1 cellular context compared by ENCODE assay signal in genomic region chr2:226683196-226683595, GRCh38.
TF ChIP-seq lines count a peak whose summit lies in the region.

No MANE protein-coding gene starts in this region.

TF ChIP-seq in IMR-90, 13 proteins besides CTCF, POLR2A, EP300 and RAD21 (continued from another document):
- no peak for TF ChIP-seq ELK1 (IDR thresholded peaks at IDR 0.05; ENCODE audit: borderline replicate concordance, low read depth, low read length)
- no peak for TF ChIP-seq SMC3 (IDR thresholded peaks at IDR 0.05; ENCODE audit: low read depth, low read length)
- no peak for TF ChIP-seq CHD1 (IDR thresholded peaks at IDR 0.05; ENCODE audit: low read depth, low read length)
- TF ChIP-seq RCOR1 (IDR thresholded peaks at IDR 0.05; ENCODE audit: insufficient replicate concordance, low read length), result no peak
- no peak for TF ChIP-seq FOS (IDR thresholded peaks at IDR 0.05; ENCODE audit: low read depth, low read length)
- TF ChIP-seq BHLHE40 (IDR thresholded peaks at IDR 0.05; ENCODE audit: low read depth, low read length), result no peak
